Comparison of ENCODE assay signal across 17 cellular contexts in the genomic region with DNA sequence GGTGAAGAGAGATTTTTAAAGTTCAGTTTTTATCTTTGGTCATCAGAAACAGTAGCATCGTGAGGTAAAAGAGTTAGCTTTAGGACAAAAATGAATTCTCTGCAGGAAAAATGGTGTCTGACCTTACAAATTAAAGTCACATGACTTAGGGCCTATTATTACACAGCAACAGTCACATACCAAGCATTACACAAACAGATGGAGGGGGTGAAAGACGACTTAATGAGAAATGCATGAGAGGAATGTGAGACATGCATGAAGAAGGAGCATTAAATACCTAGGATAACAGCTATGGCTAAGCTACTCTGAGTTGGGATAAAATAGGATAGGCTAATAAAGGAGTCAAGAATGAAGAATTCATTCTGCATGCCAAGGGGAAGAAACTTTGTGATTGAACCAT.
DNase-seq lines count a peak whose midpoint lies in the region; ATAC-seq and TF ChIP-seq lines count a peak whose summit lies in the region.
"Had no signal": no experiment of that assay in that cellular context is flagged by ENCODE, and none has a peak within 500 bp of the region (broad histone marks: within the 10 kb centered on the region; RNA-seq: fewer than 3 reads in every experiment).

No MANE protein-coding gene starts in this region.

- no peak overlapping the region for H2BK12ac ChIP-seq in trophoblast cell (ENCODE audit: low read length)

- H2BK120ac ChIP-seq in trophoblast cell (ENCODE audit: insufficient read depth, low read length, poor library complexity): no peak overlapping the region

- no peak overlapping the region for H4K8ac ChIP-seq in trophoblast cell (ENCODE audit: low read depth, low read length)

- H3F3A ChIP-seq in GM23338 (replicated peaks; ENCODE audit: low read depth): no peaks in the 10 kb centered on the region
- H3F3A ChIP-seq in SK-N-SH (replicated peaks; ENCODE audit: insufficient read depth): peaks cover 12% of the 10 kb centered on the region

- H3K27ac Mint-ChIP-seq in GM23338 (no peak overlapping the region), progenitor cell of endocrine pancreas (no peak overlapping the region)
- H3K27ac Mint-ChIP-seq: activated T-helper 17 cell treated with anti-CD3 and anti-CD28 coated beads, Interleukin-2, amount 50 U/mL, for 72 hours; natural killer cell had no signal

- no peak overlapping the region for H3K18ac ChIP-seq in trophoblast cell (ENCODE audit: low read length)

- H3K4me1 Mint-ChIP-seq in GM23338 (peaks cover 38% of the 10 kb centered on the region), progenitor cell of endocrine pancreas (ENCODE audit: low read depth) (peaks cover 7% of the 10 kb centered on the region)
- H3K4me1 Mint-ChIP-seq: activated T-helper 17 cell treated with anti-CD3 and anti-CD28 coated beads, Interleukin-2, amount 50 U/mL, for 72 hours; natural killer cell had no signal

- peak in 1 of 2 experiments; percentile 47; a peak in 1 of 4 replicates for TF ChIP-seq EP300 in SK-N-SH (IDR thresholded peaks at IDR 0.05; ENCODE audit: borderline replicate concordance in 1 of 2, low read depth in 1 of 2, low read length in 1 of 2)

- no peak overlapping the region for H3K4me3 Mint-ChIP-seq in GM23338
- no peak overlapping the region for H3K4me3 Mint-ChIP-seq in progenitor cell of endocrine pancreas (ENCODE audit: low read depth)
- H3K4me3 Mint-ChIP-seq: activated T-helper 17 cell treated with anti-CD3 and anti-CD28 coated beads, Interleukin-2, amount 50 U/mL, for 72 hours; natural killer cell had no signal

- peaks cover 4% of the 10 kb centered on the region for H3K27me3 Mint-ChIP-seq in GM23338 (ENCODE audit: insufficient read depth, low read depth, poor library complexity)
- H3K27me3 Mint-ChIP-seq in progenitor cell of endocrine pancreas: peaks cover 6% of the 10 kb centered on the region
- H3K27me3 Mint-ChIP-seq: activated T-helper 17 cell treated with anti-CD3 and anti-CD28 coated beads, Interleukin-2, amount 50 U/mL, for 72 hours had no signal

- H3K4ac ChIP-seq in trophoblast cell (ENCODE audit: low read depth, low read length): no peak overlapping the region

- H4K20me1 ChIP-seq in GM23338 (replicated peaks; ENCODE audit: insufficient read depth): no peaks in the 10 kb centered on the region
- H4K20me1 ChIP-seq in SK-N-SH (ENCODE audit: insufficient read depth): no peaks in the 10 kb centered on the region

- H3K4me1 ChIP-seq in GM23338 (ENCODE audit: insufficient read depth) (peaks cover 55% of the 10 kb centered on the region), SK-N-SH (ENCODE audit: control insufficient read depth in 1 of 2, insufficient read depth in 2 of 2, low read depth in 1 of 2, low read length in 1 of 2) (peaks cover 12 to 28% of the 10 kb centered on the region in 2 experiments; a peak in 3 of 4 replicates), trophoblast cell (ENCODE audit: control insufficient read depth in 1 of 2, insufficient read depth in 2 of 2, low read length in 2 of 2) (peaks cover 0 to 4% of the 10 kb centered on the region in 2 experiments)
- H3K4me1 ChIP-seq: vagina had no signal

- no peak overlapping the region for H2BK5ac ChIP-seq in trophoblast cell (ENCODE audit: low read depth, low read length, poor library complexity)

- H3K9me2 ChIP-seq in GM23338 (ENCODE audit: insufficient read depth): peaks cover 5% of the 10 kb centered on the region; the same call in 1 of the 2 replicates
- H3K9me2 ChIP-seq in SK-N-SH: no peaks in the 10 kb centered on the region

- H3K79me2 ChIP-seq in GM23338 (replicated peaks; ENCODE audit: insufficient read depth) (no peaks in the 10 kb centered on the region), SK-N-SH (ENCODE audit: insufficient read depth) (no peaks in the 10 kb centered on the region), trophoblast cell (ENCODE audit: control insufficient read depth, insufficient read depth, low read length, poor library complexity) (no peaks in the 10 kb centered on the region)

- no peak overlapping the region for H4K12ac ChIP-seq in trophoblast cell (ENCODE audit: low read depth, low read length)

- H3K36me3 ChIP-seq in GM23338 (ENCODE audit: insufficient read depth) (no peaks in the 10 kb centered on the region), SK-N-SH (replicated peaks in 1 of 2; ENCODE audit: control insufficient read depth in 1 of 2, insufficient read depth in 2 of 2, low read length in 1 of 2) (no peaks in the 10 kb centered on the region), trophoblast cell (ENCODE audit: control insufficient read depth in 1 of 2, insufficient read depth in 2 of 2, low read length in 2 of 2) (no peaks in the 10 kb centered on the region)
- H3K36me3 ChIP-seq: vagina had no signal

- H3K27ac ChIP-seq in GM23338 (ENCODE audit: low read depth) (no peak overlapping the region), SK-N-SH (ENCODE audit: low read depth in 2 of 2, low read length in 1 of 2) (peak overlapping the region; percentile 56; a peak in 3 of 4 replicates), trophoblast cell (ENCODE audit: low read depth, low read length) (peak overlapping the region; percentile 40)
- H3K27ac ChIP-seq: vagina had no signal

- no peak overlapping the region for H2AK5ac ChIP-seq in trophoblast cell (ENCODE audit: low read length)

- peak; percentile 72; the same call in 2 of the 3 replicates for ATAC-seq in GM23338
- no peak for ATAC-seq in HG03520 (IDR thresholded peaks at IDR 0.05; ENCODE audit: unreplicated experiment)
- ATAC-seq: activated T-helper 17 cell treated with anti-CD3 and anti-CD28 coated beads, Interleukin-2, amount 50 U/mL, for 72 hours; natural killer cell had no signal

- no peak overlapping the region for H3K14ac ChIP-seq in trophoblast cell (ENCODE audit: low read length)

- H3K4me3 ChIP-seq in GM23338 (no peak overlapping the region), SK-N-SH (ENCODE audit: low read depth in 2 of 2, low read length in 1 of 2) (no peak overlapping the region), fibroblast of the aortic adventitia (ENCODE audit: low read depth, low read length) (no peak overlapping the region), trophoblast cell (ENCODE audit: low read depth, low read length) (no peak overlapping the region)
- H3K4me3 ChIP-seq: vagina had no signal

- H3K4me2 ChIP-seq in GM23338 (no peak overlapping the region), SK-N-SH (no peak overlapping the region), trophoblast cell (ENCODE audit: low read length) (no peak overlapping the region)

- no peaks in the 10 kb centered on the region for H3K9me3 Mint-ChIP-seq in GM23338
- no peaks in the 10 kb centered on the region for H3K9me3 Mint-ChIP-seq in progenitor cell of endocrine pancreas (ENCODE audit: low read depth)
- H3K9me3 Mint-ChIP-seq: activated T-helper 17 cell treated with anti-CD3 and anti-CD28 coated beads, Interleukin-2, amount 50 U/mL, for 72 hours; natural killer cell had no signal

- no peak for TF ChIP-seq RAD21 in SK-N-SH (IDR thresholded peaks at IDR 0.05; ENCODE audit: low read length)

- TF ChIP-seq CTCF in GM23338 (conservative IDR thresholded peaks at IDR 0.05; ENCODE audit: low read depth in 2 of 2): no peak
- no peak for TF ChIP-seq CTCF in SK-N-SH (IDR thresholded peaks at IDR 0.05)
- no peak for TF ChIP-seq CTCF in fibroblast of the aortic adventitia (IDR thresholded peaks at IDR 0.05; ENCODE audit: insufficient read depth, low read length)
- no peak for TF ChIP-seq CTCF in progenitor cell of endocrine pancreas (IDR thresholded peaks at IDR 0.05; ENCODE audit: unreplicated experiment)

- no peak overlapping the region for H3K9ac ChIP-seq in SK-N-SH
- H3K9ac ChIP-seq in trophoblast cell (ENCODE audit: low read length): no peak overlapping the region

- CTCF ChIA-PET in SK-N-SH (lab: Yijun Ruan, JAX): interaction anchor here (1.0 to 1.2 kb wide), 3 partner anchors 50 to 552 kb away, joined by 3 to 4 read pairs (median 3); no protein-coding TSS in a partner anchor

- no peak overlapping the region for H4K91ac ChIP-seq in trophoblast cell (ENCODE audit: low read depth, low read length)

- H3K27me3 ChIP-seq in GM23338 (ENCODE audit: insufficient read depth) (no peaks in the 10 kb centered on the region), SK-N-SH (ENCODE audit: insufficient read depth) (no peaks in the 10 kb centered on the region), trophoblast cell (ENCODE audit: insufficient read depth, low read length) (no peaks in the 10 kb centered on the region)
- H3K27me3 ChIP-seq: vagina had no signal

- H2AFZ ChIP-seq in GM23338: no peak overlapping the region
- no peak overlapping the region for H2AFZ ChIP-seq in SK-N-SH (ENCODE audit: low read depth)
- no peak overlapping the region for H2AFZ ChIP-seq in trophoblast cell (ENCODE audit: insufficient read depth, low read length, poor library complexity)

- H3K79me1 ChIP-seq in trophoblast cell (ENCODE audit: low read length): peaks cover 6% of the 10 kb centered on the region

- H3K36me3 Mint-ChIP-seq in GM23338 (ENCODE audit: low read depth) (no peaks in the 10 kb centered on the region), progenitor cell of endocrine pancreas (ENCODE audit: insufficient read depth) (no peaks in the 10 kb centered on the region)
- H3K36me3 Mint-ChIP-seq: natural killer cell had no signal

- no peaks in the 10 kb centered on the region for H3K9me3 ChIP-seq in SK-N-SH
- no peaks in the 10 kb centered on the region for H3K9me3 ChIP-seq in trophoblast cell (ENCODE audit: insufficient read depth, low read depth, low read length)
- H3K9me3 ChIP-seq: vagina had no signal

- POLR2A ChIA-PET in SK-N-SH (lab: Yijun Ruan, JAX): no interaction called here

- no peak overlapping the region for H3K23ac ChIP-seq in trophoblast cell (ENCODE audit: low read length)

- DNase-seq in GM23338 (ENCODE audit: low spot score): peak; percentile 74
- no peak for DNase-seq in SK-N-SH
- DNase-seq in fibroblast of the aortic adventitia (ENCODE audit: low read depth): peak; percentile 95
- DNase-seq in trophoblast cell: peak in 1 of 2 donors; percentile 51
- DNase-seq in progenitor cell of endocrine pancreas (ENCODE audit: low spot score, unreplicated experiment): no peak
- no peak for DNase-seq in middle frontal gyrus (ENCODE audit: extremely low spot score, low spot score)
- no peak for DNase-seq in NCI-H2171 treated with DMSO at 0.1 percent for 48 hours (lab: John Stamatoyannopoulos, UW)
- DNase-seq: activated CD4-positive, CD25-positive, alpha-beta regulatory T cell treated with anti-CD3 and anti-CD28 coated beads, Interleukin-2, amount 50 U/mL, for 72 hours; hypothalamus; Karpas-422; natural killer cell; NCI-H345; SHP77 treated with DMSO at 0.1 percent for 48 hours; stimulated activated CD8-positive, alpha-beta memory T cell treated with anti-CD3 and anti-CD28 coated beads, Interleukin-4, amount 100 ng/mL, for 48 hours had no signal

- 46% methylated on average over 2 of the region's 2 CpGs for WGBS in SK-N-SH (ENCODE audit: low lambda C conversion rate)
- no CpG with 5 or more reads among the region's 2 CpGs for WGBS in trophoblast cell (ENCODE audit: extremely low coverage, insufficient coverage, insufficient read length)

TF ChIP-seq in GM23338, 12 proteins besides CTCF, POLR2A, EP300 and RAD21 (continues in another document):
- TF ChIP-seq EZH2phosphoT487 (IDR thresholded peaks at IDR 0.05; ENCODE audit: unreplicated experiment): no peak
- no peak for TF ChIP-seq EZH2 (IDR thresholded peaks at IDR 0.05; ENCODE audit: low read depth, unreplicated experiment)

TF ChIP-seq in SK-N-SH, 30 proteins besides CTCF, POLR2A, EP300 and RAD21 (continues in another document):
- TF ChIP-seq TCF12 (IDR thresholded peaks at IDR 0.05) (peak; percentile 72), TEAD4 (IDR thresholded peaks at IDR 0.05; ENCODE audit: borderline replicate concordance, insufficient read depth) (peak; percentile 84; the same call in 1 of the 2 replicates)

Comparison
In these comparisons a context has a peak if more than half of its experiments do, and no peak if none do; other contexts are left out.
1. DNase-seq: peak in GM23338 (single experiment) and fibroblast of the aortic adventitia (single experiment); none in SK-N-SH (single experiment), progenitor cell of endocrine pancreas (single experiment), middle frontal gyrus (single experiment) and NCI-H2171 treated with DMSO at 0.1 percent for 48 hours (single experiment).